In genomic region chr1:164786980-164787833, GRCh38 we compare ENCODE assay signal across 8 cellular contexts.
DNase-seq lines count a peak whose midpoint lies in the region; ATAC-seq lines count a peak whose summit lies in the region.

No MANE protein-coding gene starts in this region.

- in situ Hi-C loops in ACHN (cut with HindIII; ENCODE audit: low pct_ligation_motif_present, low pct_unique_long_range_greater_than_20kb, low sequenced_read_pairs) (no loop called here), T47D (cut with HindIII; ENCODE audit: low pct_unique_long_range_greater_than_20kb, low sequenced_read_pairs) (no loop called here)

- H3K4me1 Mint-ChIP-seq in immature natural killer cell, result peaks cover 4 to 6% of the 10 kb centered on the region in 2 donors

- no peak overlapping the region for H3K4me3 Mint-ChIP-seq in immature natural killer cell

- peak; percentile 84 for DNase-seq in ACHN
- DNase-seq in NCI-H2081 treated with DMSO at 0.1 percent for 48 hours (lab: John Stamatoyannopoulos, UW), result peak; percentile 75
- DNase-seq in UCSD-AML1 (lab: John Stamatoyannopoulos, UW; ENCODE audit: unreplicated experiment), result peak; percentile 51
- DNase-seq in T47D (ENCODE audit: low read depth in 1 of 2, low spot score in 1 of 2), result peak; percentile 88 to 94
- DNase-seq in immature natural killer cell, result peak; percentile 61 to 69 (median 64)
- peak; percentile 41 for DNase-seq in stimulated activated CD4-positive, alpha-beta T cell treated with anti-CD3 and anti-CD28 coated beads, Interleukin-12 subunit alpha, Interleukin-12 subunit beta, amount 100 ng/mL, for 4 hours

- H3K9me3 Mint-ChIP-seq in immature natural killer cell, result no peaks in the 10 kb centered on the region

- ATAC-seq in GM18520 (IDR thresholded peaks at IDR 0.05; ENCODE audit: unreplicated experiment) (peak; percentile 82), HG03045 (IDR thresholded peaks at IDR 0.05; ENCODE audit: unreplicated experiment) (peak; percentile 95)

- H3K27ac Mint-ChIP-seq in immature natural killer cell, result no peak overlapping the region

- H3K27me3 Mint-ChIP-seq in immature natural killer cell (ENCODE audit: low read depth in 3 of 3), result peaks cover 4 to 24% (median 17%) of the 10 kb centered on the region in 3 donors

- no peaks in the 10 kb centered on the region for H3K36me3 Mint-ChIP-seq in immature natural killer cell

Comparison
In these comparisons a context has a peak if more than half of its experiments do, and no peak if none do; other contexts are left out.
1. Peak in every context shown above with its lines: DNase-seq and ATAC-seq.
2. DNase-seq: peak in every context shown above with its lines; median percentile 91 in T47D; 84 in ACHN; 75 in NCI-H2081 treated with DMSO at 0.1 percent for 48 hours; 64 in immature natural killer cell; 51 in UCSD-AML1; 41 in stimulated activated CD4-positive, alpha-beta T cell treated with anti-CD3 and anti-CD28 coated beads, Interleukin-12 subunit alpha, Interleukin-12 subunit beta, amount 100 ng/mL, for 4 hours.